ENCODE assay signal across 1 cellular context in genomic region chr17:4947411-4948165, GRCh38.
TF ChIP-seq lines count a peak whose summit lies in the region.

No MANE protein-coding gene starts in this region.

TF ChIP-seq in HepG2, 621 proteins besides CTCF, POLR2A, EP300 and RAD21 (continued from another document and continues in another):
- TF ChIP-seq ZNF256 (CRISPR knock-in tag; conservative IDR thresholded peaks at IDR 0.05) (no peak), PLSCR1 (CRISPR knock-in tag; IDR thresholded peaks at IDR 0.05; ENCODE audit: borderline replicate concordance) (no peak), RXRA (CRISPR knock-in tag; IDR thresholded peaks at IDR 0.05) (no peak; the same call in 1 of the 2 replicates), ZNF552 (CRISPR knock-in tag; IDR thresholded peaks at IDR 0.05; ENCODE audit: borderline replicate concordance) (no peak), AKAP8 (CRISPR knock-in tag; IDR thresholded peaks at IDR 0.05) (0 out of 2 replicates have a peak, but pooled peaks have one; percentile 51), ZHX2 (IDR thresholded peaks at IDR 0.05; ENCODE audit: low read depth) (no peak), ZHX2 (CRISPR knock-in tag; IDR thresholded peaks at IDR 0.05; ENCODE audit: borderline replicate concordance) (peak; percentile 28; the same call in 1 of the 2 replicates), DR1 (CRISPR knock-in tag; IDR thresholded peaks at IDR 0.05) (no peak), MXD3 (CRISPR knock-in tag; IDR thresholded peaks at IDR 0.05) (0 out of 2 replicates have a peak, but pooled peaks have one; percentile 19), ZNF274 (CRISPR knock-in tag; IDR thresholded peaks at IDR 0.05) (peak; percentile 45; the same call in 1 of the 2 replicates), ZNF605 (CRISPR knock-in tag; IDR thresholded peaks at IDR 0.05) (no peak), ERF (CRISPR knock-in tag; IDR thresholded peaks at IDR 0.05) (peak; percentile 21; the same call in 1 of the 2 replicates), ZNF816 (CRISPR knock-in tag; IDR thresholded peaks at IDR 0.05; ENCODE audit: borderline replicate concordance) (no peak), ZNF329 (CRISPR knock-in tag; IDR thresholded peaks at IDR 0.05; ENCODE audit: low read depth) (no peak), ZNF496 (CRISPR knock-in tag; IDR thresholded peaks at IDR 0.05; ENCODE audit: insufficient replicate concordance) (no peak), ZNF414 (CRISPR knock-in tag; IDR thresholded peaks at IDR 0.05) (0 out of 2 replicates have a peak, but pooled peaks have one; percentile 44), ZNF543 (CRISPR knock-in tag; IDR thresholded peaks at IDR 0.05) (peak; percentile 44; the same call in 1 of the 2 replicates), ZBTB39 (CRISPR knock-in tag; IDR thresholded peaks at IDR 0.05) (0 out of 2 replicates have a peak, but pooled peaks have one; percentile 5), PAXIP1 (CRISPR knock-in tag; conservative IDR thresholded peaks at IDR 0.05) (no peak), BRF2 (CRISPR knock-in tag; IDR thresholded peaks at IDR 0.05) (0 out of 2 replicates have a peak, but pooled peaks have one; percentile 6), MAX (IDR thresholded peaks at IDR 0.05) (peak; percentile 77), ESRRA (CRISPR knock-in tag; IDR thresholded peaks at IDR 0.05; ENCODE audit: low read depth) (peak; percentile 9; the same call in 1 of the 2 replicates), ZNF570 (CRISPR knock-in tag; IDR thresholded peaks at IDR 0.05; ENCODE audit: borderline replicate concordance) (no peak), THAP11 (CRISPR knock-in tag; IDR thresholded peaks at IDR 0.05) (peak; percentile 4), ZBTB2 (CRISPR knock-in tag; IDR thresholded peaks at IDR 0.05; ENCODE audit: low read depth) (no peak; the same call in 1 of the 2 replicates), TAF1 (CRISPR knock-in tag; IDR thresholded peaks at IDR 0.05) (peak; percentile 65), ZSCAN30 (CRISPR knock-in tag; IDR thresholded peaks at IDR 0.05) (0 out of 2 replicates have a peak, but pooled peaks have one; percentile 23), SALL1 (CRISPR knock-in tag; IDR thresholded peaks at IDR 0.05) (peak; percentile 34; the same call in 1 of the 2 replicates), ZNF337 (CRISPR knock-in tag; IDR thresholded peaks at IDR 0.05; ENCODE audit: borderline replicate concordance, low read depth) (no peak), PATZ1 (CRISPR knock-in tag; IDR thresholded peaks at IDR 0.05) (peak; percentile 68; the same call in 1 of the 2 replicates), ZNF639 (CRISPR knock-in tag; conservative IDR thresholded peaks at IDR 0.05) (peak; percentile 36; the same call in 1 of the 2 replicates), TOE1 (CRISPR knock-in tag; IDR thresholded peaks at IDR 0.05) (no peak; the same call in 1 of the 2 replicates), ZBTB20 (CRISPR knock-in tag; IDR thresholded peaks at IDR 0.05; ENCODE audit: borderline replicate concordance, low read depth) (no peak), ZNF773 (CRISPR knock-in tag; IDR thresholded peaks at IDR 0.05; ENCODE audit: borderline replicate concordance) (0 out of 2 replicates have a peak, but pooled peaks have one; percentile 53), JARID2 (CRISPR knock-in tag; IDR thresholded peaks at IDR 0.05; ENCODE audit: insufficient replicate concordance) (no peak), TFAP4 (IDR thresholded peaks at IDR 0.05; ENCODE audit: borderline replicate concordance, low read depth) (no peak)
